32 cellular contexts compared by ENCODE assay signal in genomic region chr15:99134317-99134821, GRCh38. TPM values are rescaled to one million over a fixed set of nuclear protein-coding genes. Genes with fewer than 3 reads are reported as not detected.
DNase-seq lines count a peak whose midpoint lies in the region; ATAC-seq and TF ChIP-seq lines count a peak whose summit lies in the region.
"Had no signal": no experiment of that assay in that cellular context is flagged by ENCODE, and none has a peak within 500 bp of the region (broad histone marks: within the 10 kb centered on the region; RNA-seq: fewer than 3 reads in every experiment).

No MANE protein-coding gene starts in this region.

- H3K36me3 ChIP-seq in right atrium auricular region (peaks cover 90% of the 10 kb centered on the region), muscle layer of duodenum (ENCODE audit: control insufficient read depth in 1 of 2, insufficient read depth in 2 of 2, low read length in 2 of 2) (peaks cover 15 to 58% of the 10 kb centered on the region in 2 donors), transverse colon (no peaks in the 10 kb centered on the region)
- H3K36me3 ChIP-seq: Peyer's patch had no signal

- H3K27ac ChIP-seq in right atrium auricular region = peak overlapping the region; percentile 52 to 70
- H3K27ac ChIP-seq in muscle layer of duodenum (ENCODE audit: low read length) = peak overlapping the region; percentile 5
- peak overlapping the region; percentile 3 to 92 (median 82) for H3K27ac ChIP-seq in transverse colon
- H3K27ac ChIP-seq: brain microvascular endothelial cell, epithelial cell of prostate, lower lobe of right lung, vagina had no signal

- peak overlapping the region; percentile 13 for H3K27ac Mint-ChIP-seq in chondrocyte (ENCODE audit: unreplicated experiment)
- H3K27ac Mint-ChIP-seq: activated CD8-positive, alpha-beta T cell treated with anti-CD3 and anti-CD28 coated beads, Interleukin-2, amount 10 ng/mL, durations not matched to agents 7 days and 5 days; activated naive CD4-positive, alpha-beta T cell treated with anti-CD3 and anti-CD28 coated beads for 36 hours; CD4-positive, alpha-beta T cell; nephron; stimulated activated naive CD8-positive, alpha-beta T cell treated with anti-CD3 and anti-CD28 coated beads, Interleukin-15, Interleukin-2, amounts not matched to agents 100 ng/mL and 50 ng/mL, for 24 hours had no signal

- in situ Hi-C loops in transverse colon (cut with MboI; ENCODE audit: low pct_ligation_motif_present in 1 of 4, low pct_unique_long_range_greater_than_20kb in 1 of 4, low sequenced_read_pairs in 3 of 4) = no loop called here

- no peak overlapping the region for H3K4me3 Mint-ChIP-seq in chondrocyte (ENCODE audit: unreplicated experiment)
- H3K4me3 Mint-ChIP-seq: activated CD8-positive, alpha-beta T cell treated with anti-CD3 and anti-CD28 coated beads, Interleukin-2, amount 10 ng/mL, durations not matched to agents 7 days and 5 days; activated naive CD4-positive, alpha-beta T cell treated with anti-CD3 and anti-CD28 coated beads for 36 hours; CD4-positive, alpha-beta T cell; nephron; stimulated activated naive CD8-positive, alpha-beta T cell treated with anti-CD3 and anti-CD28 coated beads, Interleukin-15, Interleukin-2, amounts not matched to agents 100 ng/mL and 50 ng/mL, for 24 hours had no signal

- TF ChIP-seq POLR2A in transverse colon (IDR thresholded peaks at IDR 0.05) = no peak

- TF ChIP-seq CTCF in right atrium auricular region (IDR thresholded peaks at IDR 0.05) (no peak), chondrocyte (IDR thresholded peaks at IDR 0.05) (no peak), transverse colon (IDR thresholded peaks at IDR 0.05) (no peak)

- H3K4me3 ChIP-seq in right atrium auricular region (no peak overlapping the region), muscle layer of duodenum (ENCODE audit: low read depth in 1 of 2, low read length in 2 of 2) (no peak overlapping the region), transverse colon (no peak overlapping the region)
- H3K4me3 ChIP-seq: lower lobe of right lung, mucosa of descending colon, Peyer's patch, smooth muscle cell, vagina had no signal

- no peaks in the 10 kb centered on the region for H3K9me3 Mint-ChIP-seq in chondrocyte (ENCODE audit: low read depth)
- H3K9me3 Mint-ChIP-seq: activated naive CD4-positive, alpha-beta T cell treated with anti-CD3 and anti-CD28 coated beads for 36 hours; CD4-positive, alpha-beta T cell; nephron; stimulated activated naive CD8-positive, alpha-beta T cell treated with anti-CD3 and anti-CD28 coated beads, Interleukin-15, Interleukin-2, amounts not matched to agents 100 ng/mL and 50 ng/mL, for 24 hours had no signal

- no peak for TF ChIP-seq EP300 in transverse colon (IDR thresholded peaks at IDR 0.05; ENCODE audit: low read depth)

- peaks cover 0 to 41% of the 10 kb centered on the region in 2 donors for H3K4me1 ChIP-seq in right atrium auricular region
- peaks cover 7 to 55% of the 10 kb centered on the region in 2 donors for H3K4me1 ChIP-seq in muscle layer of duodenum (ENCODE audit: control insufficient read depth in 1 of 2, insufficient read depth in 2 of 2, low read length in 2 of 2)
- H3K4me1 ChIP-seq in transverse colon = peaks cover 0 to 6% (median 0%) of the 10 kb centered on the region in 4 donors
- H3K4me1 ChIP-seq: lower lobe of right lung, Peyer's patch, vagina had no signal

- H3K27me3 Mint-ChIP-seq in chondrocyte (ENCODE audit: low read depth) = no peaks in the 10 kb centered on the region
- H3K27me3 Mint-ChIP-seq: CD4-positive, alpha-beta T cell; stimulated activated naive CD8-positive, alpha-beta T cell treated with anti-CD3 and anti-CD28 coated beads, Interleukin-15, Interleukin-2, amounts not matched to agents 100 ng/mL and 50 ng/mL, for 24 hours had no signal

- DNase-seq in right atrium auricular region (ENCODE audit: low spot score) = no peak
- no peak for DNase-seq in Right ventricle myocardium inferior (ENCODE audit: missing footprints)
- DNase-seq in chondrocyte (ENCODE audit: low spot score) = no peak
- DNase-seq in transverse colon = no peak
- no peak for DNase-seq in cerebellar cortex (ENCODE audit: low spot score)
- DNase-seq: activated CD4-positive, alpha-beta T cell treated with anti-CD3 and anti-CD28 coated beads for 4 hours; activated CD8-positive, alpha-beta T cell treated with anti-CD3 and anti-CD28 coated beads, Interleukin-2, amount 10 ng/mL, durations not matched to agents 7 days and 5 days; AML-193; brain microvascular endothelial cell; CD4-positive, alpha-beta T cell; DND-41; glutamatergic neuron; GOT3; islet precursor cell; Kasumi-1; lower lobe of right lung; mucosa of descending colon; NCI-H1417 treated with DMSO at 0.1 percent for 48 hours; NCI-H2029 treated with DMSO at 0.1 percent for 48 hours; NCI-H526; Peyer's patch; stimulated activated CD4-positive, alpha-beta T cell treated with anti-CD3 and anti-CD28 coated beads, Interleukin-1b, Interleukin-23, amount 100 ng/mL, for 48 hours; SW 1271 had no signal

- WGBS in transverse colon (ENCODE audit: low coverage in 1 of 2), 2 donors = 81 to 85% methylated on average over 8 to 11 of the region's 11 CpGs

- H3K27me3 ChIP-seq in right atrium auricular region (no peaks in the 10 kb centered on the region), muscle layer of duodenum (ENCODE audit: low read depth, low read length) (no peaks in the 10 kb centered on the region), transverse colon (no peaks in the 10 kb centered on the region)
- H3K27me3 ChIP-seq: brain microvascular endothelial cell, Peyer's patch, vagina had no signal

- no peak for ATAC-seq in Right ventricle myocardium inferior
- no peak for ATAC-seq in GM18907 (IDR thresholded peaks at IDR 0.05; ENCODE audit: unreplicated experiment)
- no peak for ATAC-seq in HG03457 (IDR thresholded peaks at IDR 0.05; ENCODE audit: unreplicated experiment)
- ATAC-seq: activated CD8-positive, alpha-beta T cell treated with anti-CD3 and anti-CD28 coated beads, Interleukin-2, amount 10 ng/mL, durations not matched to agents 7 days and 5 days; lower lobe of right lung; mucosa of descending colon had no signal

- H3K9me3 ChIP-seq in right atrium auricular region (no peaks in the 10 kb centered on the region), muscle layer of duodenum (ENCODE audit: control insufficient read depth in 1 of 2, low read length in 2 of 2) (no peaks in the 10 kb centered on the region), transverse colon (no peaks in the 10 kb centered on the region)
- H3K9me3 ChIP-seq: lower lobe of right lung, mucosa of descending colon, Peyer's patch, vagina had no signal

- peaks cover 41% of the 10 kb centered on the region for H3K36me3 Mint-ChIP-seq in chondrocyte (ENCODE audit: low read depth)

- peaks cover 48% of the 10 kb centered on the region for H3K4me1 Mint-ChIP-seq in chondrocyte (ENCODE audit: low read depth)

- intact Hi-C loops in Right ventricle myocardium inferior (cut with DNase I) (no loop called here), transverse colon (cut with DNase I; ENCODE audit: low total_unique reads) (no loop called here)

RNA-seq across cellular contexts. Expression of gene SYNM, which starts 29.5 kb away (rescaled TPM):
- total RNA-seq in right atrium auricular region = 100 to 1,000 TPM; 211 to 258 TPM
- total RNA-seq in Right ventricle myocardium inferior = 311 TPM
- total RNA-seq in chondrocyte = 13.2 to 23.4 TPM (median 22.1 TPM) in 3 replicates
- total RNA-seq in transverse colon = 100 to 1,000 TPM in 2 of 4 donors, 10 to 100 TPM in 2; 98.3 to 414 (median 158) TPM

Comparison
In these comparisons a context has a peak if more than half of its experiments do, and no peak if none do; other contexts are left out.
1. H3K27ac ChIP-seq: peak in every context shown above with its lines; median percentile 82 in transverse colon; 61 in right atrium auricular region; 5 in muscle layer of duodenum.